ENCODE assay signal across 10 cellular contexts in the genomic region with DNA sequence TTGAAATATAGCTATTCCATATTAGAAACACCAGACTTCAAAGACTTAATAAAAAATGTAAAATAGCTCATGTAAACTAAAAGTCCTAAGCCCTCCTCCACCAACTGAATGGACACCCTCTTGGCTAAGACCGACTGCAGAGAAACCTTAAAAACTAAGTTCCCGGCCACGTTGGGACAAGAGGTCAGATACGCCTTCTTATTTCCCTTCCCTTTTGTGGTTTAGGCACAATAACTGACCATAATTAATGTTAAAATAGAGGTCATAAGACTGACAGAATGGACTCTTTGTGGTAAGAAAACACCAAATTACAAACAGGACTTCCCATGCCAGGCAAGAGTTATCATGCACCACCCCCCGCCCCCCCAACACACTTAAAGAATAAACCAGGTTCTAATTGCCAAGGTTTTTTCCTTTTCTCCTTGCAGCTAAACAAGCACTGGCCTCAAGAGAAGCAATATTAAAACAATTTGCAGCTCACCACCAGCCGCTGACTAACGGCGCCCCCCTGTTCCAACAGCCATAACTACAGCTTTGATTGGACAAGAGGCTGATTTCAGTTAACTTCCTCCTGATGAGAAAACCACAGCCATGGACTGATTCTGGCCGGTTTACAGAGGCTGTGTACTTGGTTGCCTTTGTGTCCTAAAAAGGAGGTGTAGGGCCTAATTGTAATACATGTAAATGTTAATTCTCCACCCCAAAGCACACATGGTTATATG. TPM values are rescaled to one million over a fixed set of nuclear protein-coding genes. Genes with fewer than 3 reads are reported as not detected.
DNase-seq lines count a peak whose midpoint lies in the region; ATAC-seq and TF ChIP-seq lines count a peak whose summit lies in the region.
"Had no signal": no experiment of that assay in that cellular context is flagged by ENCODE, and none has a peak within 500 bp of the region (broad histone marks: within the 10 kb centered on the region; RNA-seq: fewer than 3 reads in every experiment).

No MANE protein-coding gene starts in this region.

- TF ChIP-seq CTCF in AG09309 (IDR thresholded peaks at IDR 0.05; ENCODE audit: control insufficient read depth, insufficient read depth, low read depth, low read length, missing control alignments) (peak; percentile 20), HCT116 (IDR thresholded peaks at IDR 0.05 in 2 of 3, conservative IDR thresholded peaks at IDR 0.05 in 1 of 3; ENCODE audit: borderline replicate concordance in 1 of 3, insufficient read depth in 1 of 3, low read depth in 2 of 3, low read length in 2 of 3) (peak in 1 of 3 experiments; percentile 26; a peak in 1 of 6 replicates)

- no peaks in the 10 kb centered on the region for H3K9me3 ChIP-seq in HCT116 (ENCODE audit: control insufficient read depth in 1 of 2, insufficient read depth in 1 of 2, low read depth in 1 of 2, low read length in 2 of 2)

- H3K79me2 ChIP-seq in HCT116 (ENCODE audit: insufficient read depth, low read length), result no peaks in the 10 kb centered on the region
- H3K79me2 ChIP-seq: parathyroid adenoma had no signal

- CTCF ChIA-PET in HCT116 (lab: Charles Lee), result interaction anchor here (0.7 to 1.2 kb wide), 4 partner anchors 45 to 1808 kb away, joined by 3 to 6 read pairs (median 4); no protein-coding TSS in a partner anchor

- peak; percentile 15; the same call in 1 of the 2 replicates for TF ChIP-seq RAD21 in HCT116 (IDR thresholded peaks at IDR 0.05; ENCODE audit: low read depth)

- RAD21 ChIA-PET in HCT116 (lab: Charles Lee; ENCODE audit: low non-redundant PET in 1 of 2, low total read pairs in 2 of 2, uncharacterized antibody in 2 of 2, unreplicated experiment in 2 of 2), result no interaction called here

- H3K9me2 ChIP-seq in HCT116 (ENCODE audit: insufficient read depth), result no peaks in the 10 kb centered on the region

- H3K27me3 ChIP-seq in HCT116 (ENCODE audit: insufficient read depth, low read length), result no peaks in the 10 kb centered on the region; the same call in 1 of the 2 replicates

- ATAC-seq in HCT116, result peak; percentile 59; the same call in 1 of the 2 replicates
- no peak for ATAC-seq in GM18861 (IDR thresholded peaks at IDR 0.05; ENCODE audit: unreplicated experiment)
- ATAC-seq in GM18868 (IDR thresholded peaks at IDR 0.05; ENCODE audit: unreplicated experiment), result no peak

- no peak for TF ChIP-seq POLR2A in HCT116 (IDR thresholded peaks at IDR 0.05; ENCODE audit: borderline replicate concordance, extremely low read depth, insufficient read depth, insufficient read length)

- POLR2A ChIA-PET in HCT116 (lab: Charles Lee), result no interaction called here

- H4K20me1 ChIP-seq in HCT116 (ENCODE audit: insufficient read depth), result no peaks in the 10 kb centered on the region

- no peak overlapping the region for H3K4me2 ChIP-seq in HCT116 (ENCODE audit: low read length)

- H3K4me3 ChIP-seq in AG09309 (ENCODE audit: control insufficient read depth, low read depth, low read length) (no peak overlapping the region), HCT116 (replicated peaks in 1 of 2; ENCODE audit: low read depth in 1 of 2, low read length in 2 of 2) (no peak overlapping the region)

- H3K4me1 ChIP-seq in HCT116 (ENCODE audit: control insufficient read depth in 1 of 2, insufficient read depth in 2 of 2, low read length in 2 of 2), result no peaks in the 10 kb centered on the region
- H3K4me1 ChIP-seq: parathyroid adenoma had no signal

- DNase-seq in AG09309 (ENCODE audit: low read depth) (peak; percentile 29), HCT116 (ENCODE audit: low read depth, low spot score) (no peak), RPMI7951 (ENCODE audit: low read depth) (peak; percentile 64), glomerular visceral epithelial cell (ENCODE audit: extremely low spot score) (peak; percentile 31), ecto neural progenitor cell (ENCODE audit: low spot score) (no peak)
- no peak for DNase-seq in activated CD8-positive, alpha-beta memory T cell treated with anti-CD3 and anti-CD28 coated beads for 24 hours
- DNase-seq: cerebellar nuclear complex had no signal

- no peaks in the 10 kb centered on the region for H3K36me3 ChIP-seq in HCT116 (ENCODE audit: control insufficient read depth in 1 of 2, insufficient read depth in 2 of 2, low read length in 2 of 2)

- BruUV-seq in HCT116 (replicated peaks; lab: Mats Ljungman, UMichigan), result no TSS peak

- H3K27ac ChIP-seq in HCT116 (ENCODE audit: low read depth, low read length), result no peak overlapping the region
- H3K27ac ChIP-seq: parathyroid adenoma had no signal

- H3K9ac ChIP-seq in HCT116 (ENCODE audit: low read length), result no peak overlapping the region
- H3K9ac ChIP-seq: parathyroid adenoma had no signal

- intact Hi-C loops in HCT116 (cut with micrococcal nuclease), result no loop called here

- no peak overlapping the region for H2AFZ ChIP-seq in HCT116 (ENCODE audit: low read depth, low read length, poor library complexity, severe bottlenecking)
- H2AFZ ChIP-seq: parathyroid adenoma had no signal

TF ChIP-seq in HCT116, 20 proteins besides CTCF, POLR2A, EP300 and RAD21:
- TF ChIP-seq TCF7L2 (IDR thresholded peaks at IDR 0.05; ENCODE audit: borderline replicate concordance, extremely low read depth, insufficient read depth, insufficient read length), result no peak
- TF ChIP-seq, protein P1, sequence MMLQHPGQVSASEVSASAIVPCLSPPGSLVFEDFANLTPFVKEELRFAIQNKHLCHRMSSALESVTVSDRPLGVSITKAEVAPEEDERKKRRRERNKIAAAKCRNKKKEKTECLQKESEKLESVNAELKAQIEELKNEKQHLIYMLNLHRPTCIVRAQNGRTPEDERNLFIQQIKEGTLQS (IDR thresholded peaks at IDR 0.05), result no peak
- no peak for TF ChIP-seq EGR1 (IDR thresholded peaks at IDR 0.05; ENCODE audit: low read depth)
- no peak for TF ChIP-seq FOSL1 (IDR thresholded peaks at IDR 0.05; ENCODE audit: low read depth)
- no peak for TF ChIP-seq ZNF274 (IDR thresholded peaks at IDR 0.05; ENCODE audit: low read depth, low read length)
- TF ChIP-seq, protein P2, sequence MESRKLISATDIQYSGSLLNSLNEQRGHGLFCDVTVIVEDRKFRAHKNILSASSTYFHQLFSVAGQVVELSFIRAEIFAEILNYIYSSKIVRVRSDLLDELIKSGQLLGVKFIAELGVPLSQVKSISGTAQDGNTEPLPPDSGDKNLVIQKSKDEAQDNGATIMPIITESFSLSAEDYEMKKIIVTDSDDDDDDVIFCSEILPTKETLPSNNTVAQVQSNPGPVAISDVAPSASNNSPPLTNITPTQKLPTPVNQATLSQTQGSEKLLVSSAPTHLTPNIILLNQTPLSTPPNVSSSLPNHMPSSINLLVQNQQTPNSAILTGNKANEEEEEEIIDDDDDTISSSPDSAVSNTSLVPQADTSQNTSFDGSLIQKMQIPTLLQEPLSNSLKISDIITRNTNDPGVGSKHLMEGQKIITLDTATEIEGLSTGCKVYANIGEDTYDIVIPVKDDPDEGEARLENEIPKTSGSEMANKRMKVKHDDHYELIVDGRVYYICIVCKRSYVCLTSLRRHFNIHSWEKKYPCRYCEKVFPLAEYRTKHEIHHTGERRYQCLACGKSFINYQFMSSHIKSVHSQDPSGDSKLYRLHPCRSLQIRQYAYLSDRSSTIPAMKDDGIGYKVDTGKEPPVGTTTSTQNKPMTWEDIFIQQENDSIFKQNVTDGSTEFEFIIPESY (IDR thresholded peaks at IDR 0.05; ENCODE audit: extremely low read depth, insufficient replicate concordance, low read length), result no peak
- TF ChIP-seq SIN3A (IDR thresholded peaks at IDR 0.05; ENCODE audit: low read depth), result no peak
- no peak for TF ChIP-seq YY1 (IDR thresholded peaks at IDR 0.05; ENCODE audit: extremely low read depth, insufficient replicate concordance, low read depth, low read length)

RNA-seq across cellular contexts. Expression of a gene that starts 10.7 kb away (rescaled TPM):
- not detected for total RNA-seq in HCT116 (2021; ENCODE audit: unreplicated experiment)
- not detected in 2 replicates for polyA plus RNA-seq in HCT116 (2012)
- 0.10 and 0.12 TPM in 2 replicates for total RNA-seq in RPMI7951 (2014; rRNA removed; shearing (Covaris generic))

Comparison
In these comparisons a context has a peak if more than half of its experiments do, and no peak if none do; other contexts are left out.
1. DNase-seq: peak in AG09309 (single experiment), RPMI7951 (single experiment) and glomerular visceral epithelial cell (single experiment); none in HCT116 (single experiment), ecto neural progenitor cell (single experiment) and activated CD8-positive, alpha-beta memory T cell treated with anti-CD3 and anti-CD28 coated beads for 24 hours (single experiment).